ENCODE assay signal across 8 cellular contexts in the genomic region with DNA sequence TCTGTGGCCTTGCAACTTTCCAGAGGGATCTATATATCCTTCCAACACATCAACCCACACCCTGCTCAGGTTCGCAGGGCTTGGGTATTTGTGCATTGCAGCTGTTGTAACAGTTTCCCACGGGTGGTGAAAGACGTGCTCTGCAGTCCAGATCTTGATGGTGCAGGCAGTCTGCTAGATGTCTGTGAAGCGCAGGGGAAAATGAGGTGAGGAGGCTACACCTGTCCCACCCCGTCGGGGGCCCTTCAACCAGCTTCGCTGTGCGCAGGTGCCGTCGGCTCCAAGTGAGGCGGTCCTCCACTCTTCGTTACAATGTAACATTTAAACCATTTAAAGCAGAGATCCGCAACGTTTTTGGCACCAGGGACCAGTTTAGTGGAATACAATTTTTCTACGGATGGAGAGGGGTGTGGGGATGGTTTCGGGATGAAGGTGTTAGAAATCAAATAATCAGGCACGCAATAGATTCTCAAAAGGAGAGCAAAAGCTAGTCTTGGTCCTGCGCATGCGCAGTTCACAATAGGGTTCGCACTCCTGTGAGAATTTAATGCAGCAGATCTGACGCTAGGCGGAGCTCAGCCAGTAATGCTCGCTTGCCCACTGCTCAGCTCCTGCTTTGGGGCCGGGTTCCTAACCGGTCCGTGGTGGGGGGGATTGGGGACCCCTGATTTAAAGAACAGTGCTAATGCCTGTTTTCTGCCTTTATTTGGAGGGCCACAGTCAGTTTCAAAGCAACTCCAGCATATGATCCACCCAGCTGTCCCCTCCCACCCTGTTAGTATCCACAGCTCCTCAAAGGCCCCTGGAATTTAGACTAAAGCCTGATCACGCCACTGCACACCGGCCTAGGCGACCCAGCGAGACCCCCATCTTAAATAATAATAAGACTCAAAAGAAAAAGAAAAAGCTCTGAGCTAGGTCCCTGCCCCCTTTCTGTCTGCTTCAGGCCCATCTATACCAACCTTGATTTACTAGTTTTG.
DNase-seq lines count a peak whose midpoint lies in the region; ATAC-seq, FAIRE-seq and TF ChIP-seq lines count a peak whose summit lies in the region.

No MANE protein-coding gene starts in this region.

- H3K27ac Mint-ChIP-seq in immature natural killer cell, result peak overlapping the region; percentile 84 to 99 (median 88)

- peak overlapping the region; percentile 36 for H2AFZ ChIP-seq in smooth muscle cell (ENCODE audit: low read depth)

- no peaks in the 10 kb centered on the region for H3K9me3 Mint-ChIP-seq in immature natural killer cell

- TF ChIP-seq CTCF in AG04449 (IDR thresholded peaks at IDR 0.05; ENCODE audit: insufficient read depth, low read length, missing control alignments) (peak; percentile 84), WERI-Rb-1 (IDR thresholded peaks at IDR 0.05; ENCODE audit: low read depth, low read length) (peak; percentile 81), bronchial epithelial cell (IDR thresholded peaks at IDR 0.05; ENCODE audit: insufficient read depth, low read length, severe bottlenecking) (peak; percentile 87), smooth muscle cell (IDR thresholded peaks at IDR 0.05; ENCODE audit: borderline replicate concordance, insufficient read depth, poor library complexity, severe bottlenecking) (peak; percentile 63)

- no peak for FAIRE-seq in bronchial epithelial cell (lab: Jason Lieb, UNC)

- H3K9me3 ChIP-seq in WERI-Rb-1 (ENCODE audit: severe bottlenecking), result no peaks in the 10 kb centered on the region
- no peaks in the 10 kb centered on the region for H3K9me3 ChIP-seq in smooth muscle cell (replicated peaks; ENCODE audit: low read depth)

- ATAC-seq in GM18868 (IDR thresholded peaks at IDR 0.05; ENCODE audit: unreplicated experiment), result peak; percentile 88
- ATAC-seq in HG03135 (IDR thresholded peaks at IDR 0.05; ENCODE audit: unreplicated experiment), result peak; percentile 87

- H3K27ac ChIP-seq in WERI-Rb-1 (no peak overlapping the region), smooth muscle cell (ENCODE audit: low read depth) (no peak overlapping the region)

- H3K4me3 Mint-ChIP-seq in immature natural killer cell, result peak overlapping the region; percentile 91 to 99 (median 94)

- H3F3A ChIP-seq in smooth muscle cell (ENCODE audit: low read depth), result no peaks in the 10 kb centered on the region

- peak overlapping the region; percentile 81 for H3K4me2 ChIP-seq in smooth muscle cell

- DNase-seq in AG04449 (ENCODE audit: low read depth, low spot score) (peak; percentile 16), NCI-H2171 treated with DMSO at 0.1 percent for 48 hours (lab: John Stamatoyannopoulos, UW) (peak; percentile 94), WERI-Rb-1 (peak; percentile 76), bronchial epithelial cell (ENCODE audit: low read depth) (peak; percentile 77), immature natural killer cell (peak; percentile 86 to 90 (median 89)), smooth muscle cell (lab: John Stamatoyannopoulos, UW; ENCODE audit: unreplicated experiment) (peak; percentile 29)

- no peaks in the 10 kb centered on the region for H3K36me3 Mint-ChIP-seq in immature natural killer cell

- H4K20me1 ChIP-seq in smooth muscle cell (ENCODE audit: low read depth), result no peaks in the 10 kb centered on the region

- H3K36me3 ChIP-seq in WERI-Rb-1 (no peaks in the 10 kb centered on the region), bronchial epithelial cell (ENCODE audit: control insufficient read depth, insufficient read depth, low read length) (no peaks in the 10 kb centered on the region), smooth muscle cell (ENCODE audit: low read depth) (no peaks in the 10 kb centered on the region)

- POLR2A ChIA-PET in AG04449 (lab: Yijun Ruan, JAX), result interaction anchor here (0.9 to 1.0 kb wide), 3 partner anchors 110 to 132 kb away, joined by 3 to 5 read pairs (median 4); no protein-coding TSS in a partner anchor

- peaks cover 73% of the 10 kb centered on the region for H3K27me3 ChIP-seq in WERI-Rb-1 (ENCODE audit: insufficient read depth, low read depth, severe bottlenecking)
- H3K27me3 ChIP-seq in bronchial epithelial cell (ENCODE audit: control insufficient read depth, insufficient read depth, low read length), result peaks cover 6% of the 10 kb centered on the region
- peaks cover 35% of the 10 kb centered on the region for H3K27me3 ChIP-seq in smooth muscle cell (ENCODE audit: low read depth)

- peaks cover 5 to 16% (median 14%) of the 10 kb centered on the region in 3 donors for H3K27me3 Mint-ChIP-seq in immature natural killer cell (ENCODE audit: low read depth in 3 of 3)

- 15% methylated on average over 30 of the region's 30 CpGs for WGBS in smooth muscle cell (ENCODE audit: low lambda C conversion rate)

- peak overlapping the region; percentile 62 for H3K4me3 ChIP-seq in AG04449 (ENCODE audit: low read depth, low read length)
- no peak overlapping the region for H3K4me3 ChIP-seq in WERI-Rb-1 (ENCODE audit: low read depth, low read length)
- peak overlapping the region; percentile 35 for H3K4me3 ChIP-seq in bronchial epithelial cell (ENCODE audit: low read depth, low read length)
- H3K4me3 ChIP-seq in smooth muscle cell, result peak overlapping the region; percentile 49

- H3K79me2 ChIP-seq in smooth muscle cell (ENCODE audit: low read depth), result no peaks in the 10 kb centered on the region

- CTCF ChIA-PET in AG04449 (lab: Yijun Ruan, JAX), result interaction anchor here (0.6 to 7.2 kb wide), 40 partner anchors 11 to 480 kb away, joined by 3 to 127 read pairs (median 5); a partner anchor contains a TSS

- no peaks in the 10 kb centered on the region for H3K4me1 ChIP-seq in smooth muscle cell (ENCODE audit: low read depth)

- no peak overlapping the region for H3K9ac ChIP-seq in smooth muscle cell (ENCODE audit: low read depth)

- peaks cover 12 to 13% of the 10 kb centered on the region in 2 donors for H3K4me1 Mint-ChIP-seq in immature natural killer cell

Comparison
In these comparisons a context has a peak if more than half of its experiments do, and no peak if none do; other contexts are left out.
1. DNase-seq: peak in every context shown above with its lines; median percentile 94 in NCI-H2171 treated with DMSO at 0.1 percent for 48 hours; 89 in immature natural killer cell; 77 in bronchial epithelial cell; 76 in WERI-Rb-1; 29 in smooth muscle cell; 16 in AG04449.